ENCODE assay signal across 18 cellular contexts in genomic region chr22:44389181-44389580, GRCh38.
"Had no signal": no experiment of that assay in that cellular context is flagged by ENCODE, and none has a peak within 500 bp of the region (broad histone marks: within the 10 kb centered on the region; RNA-seq: fewer than 3 reads in every experiment).

No MANE protein-coding gene starts in this region.

- H3K27ac ChIP-seq: body of pancreas, esophagus squamous epithelium, neutrophil, SK-N-MC, transverse colon had no signal

- H3K4me1 Mint-ChIP-seq: immature natural killer cell, naive B cell had no signal

- H3K4me1 ChIP-seq: body of pancreas, esophagus squamous epithelium, transverse colon had no signal

- H3K4me2 ChIP-seq: smooth muscle cell had no signal

- H3K36me3 ChIP-seq: esophagus squamous epithelium, neutrophil, transverse colon had no signal

- H3K27me3 ChIP-seq: body of pancreas, neutrophil, transverse colon had no signal

- ATAC-seq: activated naive CD4-positive, alpha-beta T cell treated with anti-CD3 and anti-CD28 coated beads, Interleukin-2, amount 50 U/mL, for 72 hours; body of pancreas; right cardiac atrium; stimulated activated naive CD8-positive, alpha-beta T cell treated with anti-CD3 and anti-CD28 coated beads, Interleukin-15, Interleukin-2, amounts not matched to agents 100 U/mL and 50 U/mL, for 24 hours had no signal

- H3K4me3 ChIP-seq: body of pancreas, esophagus squamous epithelium, SK-N-MC, smooth muscle cell, transverse colon had no signal

- DNase-seq: activated CD4-positive, alpha-beta T cell treated with anti-CD3 and anti-CD28 coated beads for 1 hour; activated CD4-positive, alpha-beta T cell treated with anti-CD3 and anti-CD28 coated beads, Interleukin-2, amount 50 U/mL, for 48 hours; body of pancreas; cortex of kidney; effector CD4-positive, alpha-beta T cell; esophagus squamous epithelium; immature natural killer cell; mammary epithelial cell; naive B cell; stimulated activated naive CD8-positive, alpha-beta T cell treated with anti-CD3 and anti-CD28 coated beads, Interleukin-15, Interleukin-2, amounts not matched to agents 100 U/mL and 50 U/mL, for 24 hours; transverse colon had no signal

- H3K27ac Mint-ChIP-seq: activated naive CD4-positive, alpha-beta T cell treated with anti-CD3 and anti-CD28 coated beads, Interleukin-2, amount 50 U/mL, for 72 hours; activated T-helper 2 cell treated with anti-CD3 and anti-CD28 coated beads, Interferon-gamma antibody, Interleukin-2, Interleukin-4, amounts not matched to agents 10 μg/mL and 5 μg/mL and 100 μg/mL, durations not matched to agents 14 hours and 24 hours and 36 hours; immature natural killer cell; naive B cell had no signal

- H3K4me3 Mint-ChIP-seq: central memory CD8-positive, alpha-beta T cell; immature natural killer cell had no signal

- H3K9me3 Mint-ChIP-seq: activated naive CD4-positive, alpha-beta T cell treated with anti-CD3 and anti-CD28 coated beads, Interleukin-2, amount 50 U/mL, for 72 hours; activated T-helper 2 cell treated with anti-CD3 and anti-CD28 coated beads, Interferon-gamma antibody, Interleukin-2, Interleukin-4, amounts not matched to agents 10 μg/mL and 5 μg/mL and 100 μg/mL, durations not matched to agents 14 hours and 24 hours and 36 hours; central memory CD8-positive, alpha-beta T cell; naive B cell had no signal

- H3K36me3 Mint-ChIP-seq: activated naive CD4-positive, alpha-beta T cell treated with anti-CD3 and anti-CD28 coated beads, Interleukin-2, amount 50 U/mL, for 72 hours; immature natural killer cell; naive B cell had no signal
